Comparison of ENCODE assay signal across 8 cellular contexts in the genomic region with DNA sequence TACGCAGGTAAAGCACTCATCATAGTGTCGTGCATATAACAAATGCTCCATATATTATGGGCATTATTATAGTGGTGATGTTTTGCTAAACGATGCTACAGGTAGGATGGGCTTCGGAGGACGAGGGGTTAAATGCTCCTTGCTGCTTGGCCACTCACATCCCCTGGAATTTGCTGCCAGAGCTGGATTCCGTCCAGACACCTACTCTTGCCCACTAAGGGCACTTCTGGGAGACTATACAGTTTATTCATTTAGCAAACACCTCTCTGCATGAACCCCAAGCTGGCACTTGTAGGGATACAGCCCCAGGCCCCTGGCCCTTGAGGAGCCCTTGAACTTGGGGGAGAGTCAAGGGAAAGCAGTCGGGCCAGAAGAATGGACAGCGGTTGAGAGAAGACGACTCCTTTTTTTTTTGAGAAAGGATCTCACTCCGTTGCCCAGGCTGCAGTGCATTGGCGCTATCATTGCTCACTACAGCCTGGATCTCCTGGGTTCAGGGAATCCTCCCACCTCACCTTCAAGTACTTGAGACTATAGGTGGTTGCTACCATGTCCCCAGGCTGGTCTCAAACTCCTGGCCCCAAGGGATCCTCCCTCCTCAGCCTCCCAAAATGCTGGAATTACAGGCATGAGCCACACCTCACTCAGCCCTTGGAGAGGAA. TPM values are rescaled to one million over a fixed set of nuclear protein-coding genes. Genes with fewer than 3 reads are reported as not detected.
A peak's percentile ranks its signal among the peaks of the same experiment; 100 is the strongest.
DNase-seq lines count a peak whose midpoint lies in the region; ATAC-seq and TF ChIP-seq lines count a peak whose summit lies in the region.

No MANE protein-coding gene starts in this region.

- H3K9me3 ChIP-seq in PC-9 (ENCODE audit: insufficient read depth, low read depth): no peaks in the 10 kb centered on the region
- no peaks in the 10 kb centered on the region for H3K9me3 ChIP-seq in esophagus (ENCODE audit: control insufficient read depth in 2 of 2, insufficient read depth in 1 of 2, low read depth in 1 of 2, low read length in 1 of 2)
- H3K9me3 ChIP-seq in sigmoid colon: no peaks in the 10 kb centered on the region
- H3K9me3 ChIP-seq in Karpas-422 (ENCODE audit: low read length): no peaks in the 10 kb centered on the region

- H3K4me3 ChIP-seq in PC-9 (no peak overlapping the region), esophagus (ENCODE audit: low read depth in 1 of 2, low read length in 2 of 2) (no peak overlapping the region), sigmoid colon (peak overlapping the region in 1 of 4 donors; percentile 74), Karpas-422 (ENCODE audit: low read length) (no peak overlapping the region)

- no peak overlapping the region for H3K9ac ChIP-seq in Karpas-422 (ENCODE audit: low read length)

- WGBS in esophagus, 2 donors: 51 to 60% methylated on average over 11 of the region's 11 CpGs
- 42 to 73% methylated on average over 11 of the region's 11 CpGs for WGBS in sigmoid colon, 2 donors

- CTCF ChIA-PET in PC-9 (lab: Charles Lee): interaction anchor here (1.1 to 1.2 kb wide), 2 partner anchors 12 to 56 kb away, joined by 3 read pairs; no protein-coding TSS in a partner anchor

- no peak for TF ChIP-seq POLR2A in sigmoid colon (IDR thresholded peaks at IDR 0.05)

- H3K27me3 ChIP-seq in PC-9 (ENCODE audit: insufficient read depth, low read depth) (no peaks in the 10 kb centered on the region), esophagus (ENCODE audit: control insufficient read depth in 1 of 2, insufficient read depth in 2 of 2, low read length in 2 of 2) (no peaks in the 10 kb centered on the region), sigmoid colon (no peaks in the 10 kb centered on the region), Karpas-422 (ENCODE audit: low read length) (no peaks in the 10 kb centered on the region)

- no TSS peak for BruUV-seq in PC-9 (replicated peaks; lab: Mats Ljungman, UMichigan)

- H3K27ac ChIP-seq in PC-9 (no peak overlapping the region), esophagus (ENCODE audit: low read depth in 2 of 2, low read length in 1 of 2) (peak overlapping the region; percentile 47 to 95), sigmoid colon (peak overlapping the region; percentile 92 to 97 (median 94)), Karpas-422 (ENCODE audit: low read length) (no peak overlapping the region)

- intact Hi-C loops in PC-9 (cut with micrococcal nuclease; ENCODE audit: unreplicated experiment) (loop anchor here (1.0 to 10.0 kb wide), 4 partner anchors 22 to 628 kb away; partner anchors contain the start of genes CCDC124 and NWD1), sigmoid colon (cut with DNase I) (loop anchor here (2.0 to 5.0 kb wide), 2 partner anchors 30 to 57 kb away; partner anchors contain the start of genes ANO8 and NR2F6)

- no peaks in the 10 kb centered on the region for H3K9me2 ChIP-seq in PC-9 (ENCODE audit: insufficient read depth)
- H3K9me2 ChIP-seq in Karpas-422 (replicated peaks; ENCODE audit: insufficient read depth, low read length): no peaks in the 10 kb centered on the region

- no peaks in the 10 kb centered on the region for H3K36me3 ChIP-seq in PC-9 (ENCODE audit: low read depth)
- H3K36me3 ChIP-seq in esophagus (ENCODE audit: control insufficient read depth in 2 of 2, insufficient read depth in 2 of 2, low read length in 1 of 2): peaks cover 0 to 3% of the 10 kb centered on the region in 2 donors
- peaks cover 0 to 10% (median 2%) of the 10 kb centered on the region in 4 donors for H3K36me3 ChIP-seq in sigmoid colon
- H3K36me3 ChIP-seq in Karpas-422 (ENCODE audit: insufficient read depth, low read length): no peaks in the 10 kb centered on the region

- DNase-seq in DMS79 treated with DMSO at 0.1 percent for 48 hours (lab: John Stamatoyannopoulos, UW) (peak; percentile 94), PC-9 (no peak), sigmoid colon (no peak), GM19240 (ENCODE audit: insufficient read length, low spot score) (no peak), Karpas-422 (no peak)

- peaks cover 22% of the 10 kb centered on the region for H3F3A ChIP-seq in PC-9 (ENCODE audit: insufficient read depth, low read depth)

- H3K4me2 ChIP-seq in PC-9 (peak overlapping the region; percentile 46), Karpas-422 (ENCODE audit: low read depth, low read length, poor library complexity, severe bottlenecking) (no peak overlapping the region)

- H2AFZ ChIP-seq in PC-9 (no peak overlapping the region), Karpas-422 (ENCODE audit: low read length) (no peak overlapping the region)

- H3K79me2 ChIP-seq in PC-9 (ENCODE audit: low read depth) (peaks cover 47% of the 10 kb centered on the region), Karpas-422 (ENCODE audit: low read length) (peaks cover 8% of the 10 kb centered on the region)

- no peak for ATAC-seq in GM21825 (IDR thresholded peaks at IDR 0.05; ENCODE audit: unreplicated experiment)
- no peak for ATAC-seq in HG03095 (IDR thresholded peaks at IDR 0.05; ENCODE audit: unreplicated experiment)

- H3K4me1 ChIP-seq in PC-9 (replicated peaks; ENCODE audit: insufficient read depth): peaks cover 39% of the 10 kb centered on the region
- H3K4me1 ChIP-seq in esophagus (ENCODE audit: control insufficient read depth in 2 of 2, insufficient read depth in 2 of 2, low read length in 1 of 2): peaks cover 0 to 8% of the 10 kb centered on the region in 2 donors
- H3K4me1 ChIP-seq in sigmoid colon: peaks cover 0 to 67% (median 56%) of the 10 kb centered on the region in 4 donors
- peaks cover 24% of the 10 kb centered on the region for H3K4me1 ChIP-seq in Karpas-422 (ENCODE audit: low read length)

- POLR2A ChIA-PET in PC-9 (lab: Charles Lee; ENCODE audit: unreplicated experiment): no interaction called here

- TF ChIP-seq CTCF in PC-9 (conservative IDR thresholded peaks at IDR 0.05) (no peak), sigmoid colon (IDR thresholded peaks at IDR 0.05) (no peak)

- H4K20me1 ChIP-seq in PC-9 (ENCODE audit: insufficient read depth) (no peaks in the 10 kb centered on the region), Karpas-422 (ENCODE audit: insufficient read depth, low read depth, low read length) (peaks cover 11% of the 10 kb centered on the region; the same call in 1 of the 2 replicates)

- no peak for TF ChIP-seq EP300 in sigmoid colon (IDR thresholded peaks at IDR 0.05)

RNA-seq across cellular contexts. Expression of gene MRPL34, which starts 1.2 kb away (rescaled TPM):
- total RNA-seq in PC-9 (2021) (64.8 and 70.8 TPM in 2 replicates), sigmoid colon (100 to 1,000 TPM; 174 to 390 (median 267) TPM)
- polyA plus RNA-seq in esophagus (100 to 1,000 TPM in 1 of 2 donors, 10 to 100 TPM in 1; 72.1 to 102 TPM), sigmoid colon (100 to 1,000 TPM; 217 to 476 (median 275) TPM)
- total RNA-seq in Karpas-422 (2014; rRNA removed; shearing (Covaris generic); ENCODE audit: low replicate concordance): 34.0 and 68.6 TPM in 2 replicates

RNA-seq across cellular contexts. Expression of gene ABHD8, which starts 1.3 kb away (rescaled TPM):
- total RNA-seq in PC-9 (2021) (32.2 and 37.5 TPM in 2 replicates), sigmoid colon (10 to 100 TPM; 15.5 to 21.9 (median 18.8) TPM)
- polyA plus RNA-seq in esophagus (1 to 10 TPM; 3.4 to 4.5 TPM), sigmoid colon (1 to 10 TPM; 4.2 to 9.0 (median 7.4) TPM)
- total RNA-seq in Karpas-422 (2014; rRNA removed; shearing (Covaris generic); ENCODE audit: low replicate concordance): 0.37 and 2.0 TPM in 2 replicates

RNA-seq across cellular contexts. Expression of gene DDA1, which starts 4.8 kb away (rescaled TPM):
- total RNA-seq in PC-9 (2021): 47.6 and 72.5 TPM in 2 replicates
- 10 to 100 TPM; 40.3 to 41.4 TPM for polyA plus RNA-seq in esophagus
- 10 to 100 TPM in 2 of 4 donors, 1 to 10 TPM in 2; 6.1 to 10.3 (median 8.7) TPM for total RNA-seq in sigmoid colon
- 100 to 1,000 TPM in 1 of 3 donors, 10 to 100 TPM in 2; 57.1 to 101 (median 82.6) TPM for polyA plus RNA-seq in sigmoid colon
- total RNA-seq in Karpas-422 (2014; rRNA removed; shearing (Covaris generic); ENCODE audit: low replicate concordance): 24.4 and 33.0 TPM in 2 replicates

RNA-seq across cellular contexts. Expression of gene ANKLE1, which starts 22.8 kb away (rescaled TPM):
- 0.65 and 1.2 TPM in 2 replicates for total RNA-seq in PC-9 (2021)
- under 1 TPM; 0.22 to 0.45 TPM for polyA plus RNA-seq in esophagus
- total RNA-seq in sigmoid colon: 1 to 10 TPM in 1 of 4 donors, under 1 TPM in 3; 0.49 to 1.1 (median 0.63) TPM
- 1 to 10 TPM in 1 of 3 donors, not detected in 2; 1.3 TPM for polyA plus RNA-seq in sigmoid colon
- 19.6 and 29.4 TPM in 2 replicates for total RNA-seq in Karpas-422 (2014; rRNA removed; shearing (Covaris generic); ENCODE audit: low replicate concordance)

RNA-seq across cellular contexts. Expression of gene ANO8, which starts 30.1 kb away (rescaled TPM):
- total RNA-seq in PC-9 (2021) (11.4 and 15.1 TPM in 2 replicates), sigmoid colon (10 to 100 TPM in 1 of 4 donors, 1 to 10 TPM in 3; 2.0 to 10.5 (median 2.7) TPM)
- polyA plus RNA-seq in esophagus (10 to 100 TPM in 1 of 2 donors, 1 to 10 TPM in 1; 9.7 to 28.0 TPM), sigmoid colon (1 to 10 TPM in 2 of 3 donors, under 1 TPM in 1; 0.46 to 5.4 (median 1.2) TPM)
- 0.82 and 2.3 TPM in 2 replicates for total RNA-seq in Karpas-422 (2014; rRNA removed; shearing (Covaris generic); ENCODE audit: low replicate concordance)

Comparison
In these comparisons a context has a peak if more than half of its experiments do, and no peak if none do; other contexts are left out.
1. H3K27ac ChIP-seq: peak in esophagus (2 of 2) and sigmoid colon (4 of 4); none in PC-9 (single experiment) and Karpas-422 (single experiment).